8 cellular contexts compared by ENCODE assay signal in genomic region chr3:119498188-119498987, GRCh38. TPM values are rescaled to one million over a fixed set of nuclear protein-coding genes. Genes with fewer than 3 reads are reported as not detected.
DNase-seq lines count a peak whose midpoint lies in the region; ATAC-seq and TF ChIP-seq lines count a peak whose summit lies in the region.

A gene with protein sequence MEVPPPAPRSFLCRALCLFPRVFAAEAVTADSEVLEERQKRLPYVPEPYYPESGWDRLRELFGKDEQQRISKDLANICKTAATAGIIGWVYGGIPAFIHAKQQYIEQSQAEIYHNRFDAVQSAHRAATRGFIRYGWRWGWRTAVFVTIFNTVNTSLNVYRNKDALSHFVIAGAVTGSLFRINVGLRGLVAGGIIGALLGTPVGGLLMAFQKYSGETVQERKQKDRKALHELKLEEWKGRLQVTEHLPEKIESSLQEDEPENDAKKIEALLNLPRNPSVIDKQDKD (plus strand): TSS chr3:119498547. CDS start chr3:119498734, 187 bp downstream.

- intact Hi-C loops in testis (cut with DNase I; ENCODE audit: low total_unique reads), result no loop called here

- H3K4me1 ChIP-seq in testis, result peaks cover 15% of the 10 kb centered on the region

- peak within 1 kb of the TSS; percentile 99 for H3K4me3 Mint-ChIP-seq in activated naive CD8-positive, alpha-beta T cell

- POLR2A ChIA-PET in GM10248 (lab: Yijun Ruan, JAX), result interaction anchor here (0.5 to 1.7 kb wide), 7 partner anchors 9 to 36 kb away, joined by 3 to 5 read pairs (median 4); partner anchors contain the start of genes POGLUT1 and TMEM39A

- no peak for TF ChIP-seq CTCF in GM10248 (IDR thresholded peaks at IDR 0.05; ENCODE audit: control extremely low read depth, extremely low read depth, low read depth, missing control alignments)
- TF ChIP-seq CTCF in omental fat pad (IDR thresholded peaks at IDR 0.05), result no peak
- no peak for TF ChIP-seq CTCF in testis (IDR thresholded peaks at IDR 0.05)

- WGBS in testis, 2 donors, result 0 to 1% methylated on average over 27 to 57 of the region's 57 CpGs

- ATAC-seq in HG02623 (IDR thresholded peaks at IDR 0.05; ENCODE audit: unreplicated experiment), result peak; percentile 99
- ATAC-seq in omental fat pad (ENCODE audit: low FRiP score), result peak; percentile 100

- peak within 1 kb of the TSS; percentile 99 for H3K27ac Mint-ChIP-seq in activated naive CD8-positive, alpha-beta T cell

- H3K27me3 ChIP-seq in testis, result no peaks in the 10 kb centered on the region

- CTCF ChIA-PET in GM10248 (lab: Yijun Ruan, JAX), result interaction anchor here (0.5 to 1.9 kb wide), 8 partner anchors 9 to 265 kb away, joined by 3 to 12 read pairs (median 4); no protein-coding TSS in a partner anchor

- no peaks in the 10 kb centered on the region for H3K27me3 Mint-ChIP-seq in activated naive CD8-positive, alpha-beta T cell

- DNase-seq in GM10248 (ENCODE audit: extremely low spot score), result peak; percentile 99
- peak; percentile 99 for DNase-seq in NCI-H1105 (lab: John Stamatoyannopoulos, UW)
- DNase-seq in SKM-1 treated with dmso at 0.1 percent for 144 hours (lab: John Stamatoyannopoulos, UW; ENCODE audit: unreplicated experiment), result peak; percentile 96
- peak; percentile 96 for DNase-seq in glomerular visceral epithelial cell (ENCODE audit: extremely low spot score)
- DNase-seq in omental fat pad (ENCODE audit: low spot score), result peak; percentile 82
- peak; percentile 98 for DNase-seq in testis

- H3K9me3 Mint-ChIP-seq in activated naive CD8-positive, alpha-beta T cell (ENCODE audit: low read depth), result no peaks in the 10 kb centered on the region

- peaks cover 3% of the 10 kb centered on the region for H3K36me3 Mint-ChIP-seq in activated naive CD8-positive, alpha-beta T cell

- H3K27ac ChIP-seq in testis, result peak within 1 kb of the TSS; percentile 80 to 92

- no peaks in the 10 kb centered on the region for H3K36me3 ChIP-seq in testis (ENCODE audit: low read depth, missing control alignments)

- no peaks in the 10 kb centered on the region for H3K9me3 ChIP-seq in testis

- peaks cover 38% of the 10 kb centered on the region for H3K4me1 Mint-ChIP-seq in activated naive CD8-positive, alpha-beta T cell (ENCODE audit: low read depth)

- peak within 1 kb of the TSS; percentile 62 to 85 for H3K4me3 ChIP-seq in testis

- peak; percentile 40 for TF ChIP-seq POLR2A in testis (IDR thresholded peaks at IDR 0.05)

RNA-seq across cellular contexts. Expression of the gene that starts here (rescaled TPM):
- total RNA-seq in omental fat pad (10 to 100 TPM; 23.7 to 55.5 (median 42.1) TPM), testis (10 to 100 TPM; 70.9 to 81.4 TPM)
- 109 TPM for polyA plus RNA-seq in testis (ENCODE audit: insufficient read depth, low read depth, low replicate concordance)

Comparison
In these comparisons a context has a peak if more than half of its experiments do, and no peak if none do; other contexts are left out.
1. Peak in every context shown above with its lines: DNase-seq, ATAC-seq, H3K4me3 ChIP-seq and H3K27ac ChIP-seq.